ENCODE assay signal across 1 cellular context in genomic region chr2:214507032-214507431, GRCh38.
TF ChIP-seq lines count a peak whose summit lies in the region.

No MANE protein-coding gene starts in this region.

TF ChIP-seq in SK-N-SH treated with all-trans-retinoic acid at 6 μM for 48 hours, 23 proteins besides CTCF, POLR2A, EP300 and RAD21 (continued from another document):
- TF ChIP-seq POU6F1 (CRISPR knock-in tag; IDR thresholded peaks at IDR 0.05; ENCODE audit: borderline replicate concordance, low read depth) (no peak), ZNF8 (CRISPR knock-in tag; IDR thresholded peaks at IDR 0.05) (no peak), TOX (CRISPR knock-in tag; IDR thresholded peaks at IDR 0.05; ENCODE audit: borderline replicate concordance) (no peak), ZFP3 (CRISPR knock-in tag; IDR thresholded peaks at IDR 0.05) (no peak), ZFP30 (CRISPR knock-in tag; IDR thresholded peaks at IDR 0.05) (no peak), RARB (CRISPR knock-in tag; IDR thresholded peaks at IDR 0.05) (no peak), TCF4 (CRISPR knock-in tag; IDR thresholded peaks at IDR 0.05; ENCODE audit: borderline replicate concordance) (no peak; the same call in 1 of the 2 replicates), OSR1 (CRISPR knock-in tag; IDR thresholded peaks at IDR 0.05) (no peak), BACH2 (CRISPR knock-in tag; IDR thresholded peaks at IDR 0.05; ENCODE audit: borderline replicate concordance) (no peak), ESRRG (CRISPR knock-in tag; IDR thresholded peaks at IDR 0.05) (no peak), GLIS3 (CRISPR knock-in tag; IDR thresholded peaks at IDR 0.05) (no peak), SNAI2 (CRISPR knock-in tag; IDR thresholded peaks at IDR 0.05) (no peak), ARNTL (CRISPR knock-in tag; IDR thresholded peaks at IDR 0.05; ENCODE audit: borderline replicate concordance, low read depth) (no peak), ZNF565 (CRISPR knock-in tag; conservative IDR thresholded peaks at IDR 0.05; ENCODE audit: low read depth) (no peak), ZNF70 (CRISPR knock-in tag; IDR thresholded peaks at IDR 0.05) (no peak), CREB5 (CRISPR knock-in tag; IDR thresholded peaks at IDR 0.05; ENCODE audit: low read depth) (no peak; the same call in 1 of the 2 replicates)
- TF ChIP-seq, protein P1, sequence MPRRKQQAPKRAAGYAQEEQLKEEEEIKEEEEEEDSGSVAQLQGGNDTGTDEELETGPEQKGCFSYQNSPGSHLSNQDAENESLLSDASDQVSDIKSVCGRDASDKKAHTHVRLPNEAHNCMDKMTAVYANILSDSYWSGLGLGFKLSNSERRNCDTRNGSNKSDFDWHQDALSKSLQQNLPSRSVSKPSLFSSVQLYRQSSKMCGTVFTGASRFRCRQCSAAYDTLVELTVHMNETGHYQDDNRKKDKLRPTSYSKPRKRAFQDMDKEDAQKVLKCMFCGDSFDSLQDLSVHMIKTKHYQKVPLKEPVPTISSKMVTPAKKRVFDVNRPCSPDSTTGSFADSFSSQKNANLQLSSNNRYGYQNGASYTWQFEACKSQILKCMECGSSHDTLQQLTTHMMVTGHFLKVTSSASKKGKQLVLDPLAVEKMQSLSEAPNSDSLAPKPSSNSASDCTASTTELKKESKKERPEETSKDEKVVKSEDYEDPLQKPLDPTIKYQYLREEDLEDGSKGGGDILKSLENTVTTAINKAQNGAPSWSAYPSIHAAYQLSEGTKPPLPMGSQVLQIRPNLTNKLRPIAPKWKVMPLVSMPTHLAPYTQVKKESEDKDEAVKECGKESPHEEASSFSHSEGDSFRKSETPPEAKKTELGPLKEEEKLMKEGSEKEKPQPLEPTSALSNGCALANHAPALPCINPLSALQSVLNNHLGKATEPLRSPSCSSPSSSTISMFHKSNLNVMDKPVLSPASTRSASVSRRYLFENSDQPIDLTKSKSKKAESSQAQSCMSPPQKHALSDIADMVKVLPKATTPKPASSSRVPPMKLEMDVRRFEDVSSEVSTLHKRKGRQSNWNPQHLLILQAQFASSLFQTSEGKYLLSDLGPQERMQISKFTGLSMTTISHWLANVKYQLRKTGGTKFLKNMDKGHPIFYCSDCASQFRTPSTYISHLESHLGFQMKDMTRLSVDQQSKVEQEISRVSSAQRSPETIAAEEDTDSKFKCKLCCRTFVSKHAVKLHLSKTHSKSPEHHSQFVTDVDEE (CRISPR knock-in tag; IDR thresholded peaks at IDR 0.05), result no peak
